ENCODE assay signal across 1 cellular context in genomic region chr21:21547368-21547953, GRCh38.
TF ChIP-seq lines count a peak whose summit lies in the region.

No MANE protein-coding gene starts in this region.

TF ChIP-seq in SK-N-SH treated with all-trans-retinoic acid at 6 μM for 48 hours, 23 proteins besides CTCF, POLR2A, EP300 and RAD21 (continued from another document):
- TF ChIP-seq CSRNP3 (CRISPR knock-in tag; IDR thresholded peaks at IDR 0.05): no peak
- TF ChIP-seq RARB (CRISPR knock-in tag; IDR thresholded peaks at IDR 0.05): no peak
- no peak for TF ChIP-seq ZNF8 (CRISPR knock-in tag; IDR thresholded peaks at IDR 0.05)
